Comparison of ENCODE assay signal across 8 cellular contexts in the genomic region with DNA sequence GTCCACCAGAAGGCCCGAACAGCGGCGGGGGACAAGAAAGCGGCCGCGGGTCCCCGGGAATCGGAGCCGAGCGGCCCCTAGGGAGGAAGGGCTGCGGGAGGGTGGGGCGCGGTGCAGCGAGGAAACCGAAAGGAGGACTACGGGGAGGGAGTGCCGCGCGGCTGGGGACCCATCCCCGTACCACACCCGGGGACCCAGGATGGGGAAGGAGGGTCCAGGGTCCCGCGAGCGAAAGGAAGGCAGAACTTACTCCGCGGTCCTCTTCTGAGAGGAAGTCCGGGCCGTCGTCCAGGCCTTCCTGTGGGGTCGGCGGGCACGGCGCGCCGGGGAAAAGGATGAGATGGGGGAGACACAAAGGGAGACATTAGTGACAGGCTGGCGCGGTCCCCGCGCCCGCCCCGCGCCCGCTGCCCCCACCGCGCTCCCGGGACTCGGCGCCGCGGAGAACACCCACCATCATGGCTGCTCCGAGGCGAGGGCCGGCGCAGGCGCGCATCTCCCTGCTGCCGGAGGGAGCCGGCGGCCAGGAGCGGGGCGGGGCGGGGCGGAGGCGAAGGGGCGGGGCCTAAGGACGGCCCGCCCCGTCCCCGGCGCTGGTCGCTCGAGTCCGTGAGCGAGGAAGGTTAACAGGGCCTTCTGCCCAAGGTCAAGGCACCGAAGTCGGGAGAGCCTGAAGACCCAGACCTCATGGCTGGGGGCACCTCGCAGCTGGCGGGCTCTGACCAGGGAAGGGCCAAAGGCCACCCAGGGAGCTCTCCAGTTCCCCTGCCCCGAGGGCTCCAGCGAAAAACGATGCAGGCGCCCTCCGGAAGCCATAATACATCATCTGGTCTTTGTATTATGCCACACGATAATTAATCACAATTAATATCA. TPM values are rescaled to one million over a fixed set of nuclear protein-coding genes. Genes with fewer than 3 reads are reported as not detected.
DNase-seq lines count a peak whose midpoint lies in the region; ATAC-seq, FAIRE-seq and TF ChIP-seq lines count a peak whose summit lies in the region.

Gene SNX6, minus strand, starts transcription at position 492 of the 873 bp plus-strand sequence. Its CDS starts 32 bp downstream, at position 460.

- H3K79me2 ChIP-seq in keratinocyte (ENCODE audit: control insufficient read depth, insufficient read depth, low read length), result peaks cover 41% of the 10 kb centered on the region

- peak; percentile 71 for DNase-seq in ACHN
- DNase-seq in NCI-H2171 (lab: John Stamatoyannopoulos, UW), result peak; percentile 76
- DNase-seq in activated CD4-positive, CD25-positive, alpha-beta regulatory T cell treated with anti-CD3 and anti-CD28 coated beads, Interleukin-2, amount 50 U/mL, for 72 hours, result peak; percentile 81
- DNase-seq in cerebellar cortex (ENCODE audit: low spot score), result peak; percentile 77
- DNase-seq in keratinocyte (ENCODE audit: low read depth, low spot score), result no peak
- DNase-seq in stimulated activated CD4-positive, alpha-beta T cell treated with anti-CD3 and anti-CD28 coated beads, Interleukin-15, amount 100 ng/mL, for 1 hour (ENCODE audit: low read depth in 1 of 2, low spot score in 1 of 2), result peak; percentile 71 to 73

- dilution Hi-C loops in keratinocyte (cut with MboI; ENCODE audit: extremely low pct_ligation_motif_present, low sequenced_read_pairs), result no loop called here

- H3K4me3 ChIP-seq in keratinocyte (ENCODE audit: control insufficient read depth in 2 of 3, extremely low read depth in 1 of 3, insufficient read depth in 2 of 3, low read depth in 1 of 3, low read length in 3 of 3), result peak within 1 kb of the TSS; percentile 89 to 97 (median 92)

- H4K20me1 ChIP-seq in keratinocyte (ENCODE audit: control insufficient read depth, extremely low read depth, insufficient read depth, low read length), result no peaks in the 10 kb centered on the region

- in situ Hi-C loops in ACHN (cut with HindIII; ENCODE audit: low pct_ligation_motif_present, low pct_unique_long_range_greater_than_20kb, low sequenced_read_pairs), result no loop called here

- H3K4me2 ChIP-seq in keratinocyte (ENCODE audit: control insufficient read depth, extremely low read depth, insufficient read depth, low read depth, low read length), result peak within 1 kb of the TSS; percentile 93

- H3K27ac ChIP-seq in keratinocyte (ENCODE audit: control insufficient read depth, insufficient read depth, low read length), result peak within 1 kb of the TSS; percentile 80

- H3K36me3 ChIP-seq in keratinocyte (ENCODE audit: control insufficient read depth in 2 of 2, extremely low read depth in 1 of 2, insufficient read depth in 2 of 2, low read length in 2 of 2), result no peaks in the 10 kb centered on the region

- H3K9ac ChIP-seq in keratinocyte (ENCODE audit: control insufficient read depth, extremely low read depth, insufficient read depth, low read length), result peak within 1 kb of the TSS; percentile 97

- H3K9me3 ChIP-seq in keratinocyte (ENCODE audit: control insufficient read depth, low read depth, low read length), result no peaks in the 10 kb centered on the region

- ATAC-seq in GM18519 (IDR thresholded peaks at IDR 0.05; ENCODE audit: low FRiP score, unreplicated experiment), result peak; percentile 88
- ATAC-seq in HG03039 (IDR thresholded peaks at IDR 0.05; ENCODE audit: unreplicated experiment), result peak; percentile 94

- FAIRE-seq in keratinocyte (lab: Jason Lieb, UNC), result no peak

- H3K4me1 ChIP-seq in keratinocyte (ENCODE audit: control insufficient read depth, extremely low read depth, insufficient read depth, low read length), result peaks cover 7% of the 10 kb centered on the region

- no peak for TF ChIP-seq CTCF in keratinocyte (optimal IDR thresholded peaks at IDR 0.05 in 1 of 3, IDR thresholded peaks at IDR 0.05 in 1 of 3, conservative IDR thresholded peaks at IDR 0.05 in 1 of 3; ENCODE audit: extremely low read depth in 1 of 3, insufficient read depth in 2 of 3, low read length in 3 of 3)

- no peaks in the 10 kb centered on the region for H3K9me1 ChIP-seq in keratinocyte (ENCODE audit: control insufficient read depth, extremely low read depth, insufficient read depth, low read length)

- no peaks in the 10 kb centered on the region for H3K27me3 ChIP-seq in keratinocyte (ENCODE audit: control insufficient read depth, extremely low read depth, insufficient read depth, low read length)

- peak within 1 kb of the TSS; percentile 92 for H2AFZ ChIP-seq in keratinocyte (ENCODE audit: control insufficient read depth, low read length)

RNA-seq across cellular contexts. Expression of gene SNX6, which starts in this region (rescaled TPM):
- 83.1 to 139 TPM (median 137 TPM) in 3 replicates for polyA plus RNA-seq in keratinocyte
- 107 TPM for polyA plus RNA-seq in keratinocyte (2011; ENCODE audit: low read depth)
- polyA plus RNA-seq in keratinocyte (2011; cell fraction: cytosol; rRNA removed), result 95.5 and 133 TPM in 2 replicates
- 59.8 and 99.5 TPM in 2 replicates for polyA plus RNA-seq in keratinocyte (2011; cell fraction: nucleus; rRNA removed)
- 80.5 and 106 TPM in 2 replicates for polyA plus RNA-seq in keratinocyte (2012; ENCODE audit: low replicate concordance)
- polyA minus RNA-seq in keratinocyte, result 5.8 to 70.3 TPM (median 46.9 TPM) in 3 replicates
- polyA minus RNA-seq in keratinocyte (2011; cell fraction: cytosol; rRNA and poly(A)+ RNA removed), result 42.4 TPM
- polyA minus RNA-seq in keratinocyte (2011; cell fraction: nucleus; rRNA and poly(A)+ RNA removed), result 18.8 and 51.4 TPM in 2 replicates
